In the genomic region with DNA sequence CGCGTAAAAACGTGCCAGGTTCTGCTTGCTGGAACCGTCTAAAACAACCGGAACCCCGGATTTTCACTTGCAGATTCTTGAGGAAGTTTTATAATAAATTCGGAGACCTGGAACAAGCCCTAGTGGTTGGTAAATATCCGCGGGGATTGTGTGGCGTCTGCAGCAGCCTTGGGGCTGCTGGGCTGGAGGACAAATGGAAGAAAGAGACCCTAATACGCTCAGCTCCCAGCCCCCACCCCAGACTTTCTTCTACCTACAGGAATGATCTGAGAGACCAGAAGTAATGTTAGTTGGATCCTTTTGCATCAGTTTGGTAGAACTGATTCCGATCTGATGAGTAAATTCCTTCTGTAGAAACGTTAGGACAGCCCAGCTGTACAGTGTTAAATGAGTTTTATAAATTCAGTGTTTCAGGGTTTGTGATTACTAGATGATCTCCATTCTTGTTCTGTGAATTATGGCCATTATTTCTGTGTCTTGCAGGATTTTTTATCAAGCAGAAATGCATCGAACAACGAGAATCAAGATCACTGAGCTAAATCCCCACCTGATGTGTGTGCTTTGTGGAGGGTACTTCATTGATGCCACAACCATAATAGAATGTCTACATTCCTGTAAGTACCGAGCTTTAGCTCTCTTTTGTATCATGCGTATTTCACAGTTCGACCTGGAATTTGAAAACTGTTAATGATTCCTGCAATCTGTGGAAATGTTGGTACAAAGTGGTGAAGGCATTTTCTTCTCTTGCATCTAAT, we compare ENCODE assay signal across 8 cellular contexts. TPM values are rescaled to one million over a fixed set of nuclear protein-coding genes. Genes with fewer than 3 reads are reported as not detected.
DNase-seq lines count a peak whose midpoint lies in the region; ATAC-seq and TF ChIP-seq lines count a peak whose summit lies in the region.

No MANE protein-coding gene starts in this region.

- H3K4me3 ChIP-seq in SJSA1 (peak overlapping the region; percentile 54), fibroblast of pulmonary artery (replicated peaks; ENCODE audit: low read depth, low read length) (peak overlapping the region; percentile 56), skeletal muscle cell (ENCODE audit: low read depth, low read length) (peak overlapping the region; percentile 61)

- peak; percentile 5 for TF ChIP-seq CTCF in fibroblast of pulmonary artery (IDR thresholded peaks at IDR 0.05; ENCODE audit: low read length, missing control alignments)

- peaks cover 21% of the 10 kb centered on the region for H3K4me1 ChIP-seq in SJSA1 (replicated peaks)

- no peaks in the 10 kb centered on the region for H3K9me3 ChIP-seq in SJSA1 (replicated peaks)

- H3K36me3 ChIP-seq in SJSA1, result peaks cover 25% of the 10 kb centered on the region

- no peak overlapping the region for H3K27ac ChIP-seq in SJSA1

- no peak for DNase-seq in SJSA1 (ENCODE audit: low read depth in 1 of 2, low spot score in 2 of 2)
- DNase-seq in fibroblast of pulmonary artery (ENCODE audit: low read depth), result no peak
- DNase-seq in skeletal muscle cell (ENCODE audit: low read depth), result no peak
- DNase-seq in cortex of kidney (lab: John Stamatoyannopoulos, UW), result no peak
- DNase-seq in sciatic nerve (ENCODE audit: low spot score), result no peak
- DNase-seq in DMS 273 treated with DMSO at 0.1 percent for 48 hours (lab: John Stamatoyannopoulos, UW), result no peak

- peaks cover 36% of the 10 kb centered on the region for H3K27me3 ChIP-seq in SJSA1 (replicated peaks)

- intact Hi-C loops in sciatic nerve (cut with DNase I), result no loop called here

- ATAC-seq in GM18870 (IDR thresholded peaks at IDR 0.05; ENCODE audit: unreplicated experiment) (peak; percentile 7), sciatic nerve (no peak), HG02852 (IDR thresholded peaks at IDR 0.05; ENCODE audit: unreplicated experiment) (no peak)

RNA-seq across cellular contexts. Expression of a gene that starts 5.2 kb away (rescaled TPM):
- total RNA-seq in SJSA1 (2014; rRNA removed; shearing (Covaris generic)), result 73.9 and 83.3 TPM in 2 replicates
- 62.7 TPM for total RNA-seq in sciatic nerve

RNA-seq across cellular contexts. Expression of a gene that starts 9.9 kb away (rescaled TPM):
- 37.5 and 119 TPM in 2 replicates for total RNA-seq in SJSA1 (2014; rRNA removed; shearing (Covaris generic))
- total RNA-seq in sciatic nerve, result 53.3 TPM

RNA-seq across cellular contexts. Expression of a gene that starts 19.2 kb away (rescaled TPM):
- not detected in 2 replicates for total RNA-seq in SJSA1 (2014; rRNA removed; shearing (Covaris generic))
- total RNA-seq in sciatic nerve, result 0.31 TPM
